Comparison of ENCODE assay signal across 25 cellular contexts in the genomic region with DNA sequence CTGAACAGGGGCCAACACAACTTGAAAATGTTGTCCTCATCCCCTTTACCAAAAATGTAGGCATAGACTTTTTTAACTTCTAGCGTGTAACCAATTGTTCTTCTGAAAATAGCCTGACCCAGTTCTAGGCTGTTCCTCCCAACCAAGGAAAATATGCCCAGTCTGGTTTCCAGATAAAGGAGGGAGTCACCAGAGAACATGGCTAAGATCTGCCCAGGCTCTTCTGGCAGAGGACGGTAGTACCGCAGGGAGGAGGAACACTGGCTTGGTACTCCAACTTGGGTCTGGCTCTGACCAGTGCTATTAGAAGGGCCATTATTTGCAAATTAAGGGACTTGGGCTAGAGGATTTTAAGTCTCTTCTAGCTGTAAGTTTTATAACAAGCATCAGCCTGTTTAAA.
DNase-seq lines count a peak whose midpoint lies in the region; ATAC-seq and TF ChIP-seq lines count a peak whose summit lies in the region.
"Had no signal": no experiment of that assay in that cellular context is flagged by ENCODE, and none has a peak within 500 bp of the region (broad histone marks: within the 10 kb centered on the region; RNA-seq: fewer than 3 reads in every experiment).

No MANE protein-coding gene starts in this region.

- no peaks in the 10 kb centered on the region for H3K27me3 Mint-ChIP-seq in stimulated activated memory B cell treated with anti-CD40 and anti-IgM and Interleukin-4, amounts not matched to agents 10 μg/mL and 1 μg/mL and 100 μg/mL, for 72 hours
- H3K27me3 Mint-ChIP-seq: naive thymus-derived CD8-positive, alpha-beta T cell; T-cell had no signal

- no peaks in the 10 kb centered on the region for H3K9me3 ChIP-seq in adrenal gland (replicated peaks in 1 of 3)
- no peaks in the 10 kb centered on the region for H3K9me3 ChIP-seq in heart left ventricle
- H3K9me3 ChIP-seq: BLaER1, Caco-2, SJSA1, upper lobe of left lung had no signal

- H3K4me3 Mint-ChIP-seq in stimulated activated memory B cell treated with anti-CD40 and anti-IgM and Interleukin-4, amounts not matched to agents 10 μg/mL and 1 μg/mL and 100 μg/mL, for 72 hours, result no peak overlapping the region
- H3K4me3 Mint-ChIP-seq: H9; naive thymus-derived CD8-positive, alpha-beta T cell; T-cell had no signal

- H3K36me3 Mint-ChIP-seq in stimulated activated memory B cell treated with anti-CD40 and anti-IgM and Interleukin-4, amounts not matched to agents 10 μg/mL and 1 μg/mL and 100 μg/mL, for 72 hours, result peaks cover 40% of the 10 kb centered on the region

- H3K36me3 ChIP-seq in adrenal gland (replicated peaks in 1 of 2) (peaks cover 0 to 68% of the 10 kb centered on the region in 2 donors), heart left ventricle (peaks cover 3 to 100% (median 83%) of the 10 kb centered on the region in 9 donors)
- H3K36me3 ChIP-seq: BLaER1 had no signal

- H3K27ac ChIP-seq in adrenal gland, result peak overlapping the region in 3 of 5 donors; percentile 17 to 38 (median 35)
- no peak overlapping the region for H3K27ac ChIP-seq in heart left ventricle
- H3K27ac ChIP-seq in substantia nigra (ENCODE audit: low read depth, low read length, poor library complexity, severe bottlenecking), result peak overlapping the region; percentile 19
- H3K27ac ChIP-seq: BLaER1, SJSA1, upper lobe of left lung had no signal

- H3K4me3 ChIP-seq in adrenal gland, result no peak overlapping the region
- H3K4me3 ChIP-seq in heart left ventricle, result no peak overlapping the region
- H3K4me3 ChIP-seq: BLaER1, SJSA1, upper lobe of left lung had no signal

- intact Hi-C loops in adrenal gland (cut with DNase I), result no loop called here
- intact Hi-C loops in heart left ventricle (cut with DNase I), result loop anchor here in 2 of 10 donors (5.0 to 10.0 kb wide), 2 partner anchors 62 to 129 kb away; a partner anchor contains a TSS

- peak; percentile 54 for DNase-seq in Ammon's horn (ENCODE audit: low spot score)
- peak in 1 of 7 donors; percentile 33 for DNase-seq in adrenal gland
- no peak for DNase-seq in heart left ventricle
- DNase-seq in substantia nigra (lab: John Stamatoyannopoulos, UW), result peak in 11 of 49 donors; percentile 3 to 46 (median 23)
- no peak for DNase-seq in NCI-H1694 treated with DMSO at 0.1 percent for 48 hours (lab: John Stamatoyannopoulos, UW)
- no peak for DNase-seq in SIG-M5 treated with dmso at 0.1 percent for 504 hours (lab: John Stamatoyannopoulos, UW; ENCODE audit: unreplicated experiment)
- DNase-seq: activated CD4-positive, CD25-positive, alpha-beta regulatory T cell treated with anti-CD3 and anti-CD28 coated beads, Interleukin-2, amount 50 U/mL, for 72 hours; activated CD8-positive, alpha-beta memory T cell treated with anti-CD3 and anti-CD28 coated beads for 24 hours; activated T-cell treated with anti-CD3 and anti-CD28 coated beads, Interleukin-2, amount 50 U/mL, for 1 hour; Caco-2; dermis blood vessel endothelial cell; H9; naive thymus-derived CD8-positive, alpha-beta T cell; NCI-H146; NCI-H510A treated with DMSO at 0.1 percent for 48 hours; NK-92 treated with Interleukin-12 subunit alpha and Interleukin-12 subunit beta, amount 100 ng/mL, for 24 hours; stimulated activated CD4-positive, alpha-beta T cell treated with anti-CD3 and anti-CD28 coated beads, Interleukin-4, amount 100 ng/mL, for 24 hours; stimulated activated naive CD4-positive, alpha-beta T cell treated with Interleukin-2 at 50 U/mL for 16 hours; T-cell; upper lobe of left lung had no signal

- peak; percentile 58 to 88 (median 81) for ATAC-seq in heart left ventricle
- no peak for ATAC-seq in stimulated activated memory B cell treated with anti-CD40 and anti-IgM and Interleukin-4, amounts not matched to agents 10 μg/mL and 1 μg/mL and 100 μg/mL, for 72 hours
- ATAC-seq in HG02759 (IDR thresholded peaks at IDR 0.05; ENCODE audit: unreplicated experiment), result no peak
- ATAC-seq: naive thymus-derived CD8-positive, alpha-beta T cell; Panc1; T-cell had no signal

- 49 to 81% (median 54%) methylated on average over 3 of the region's 3 CpGs for WGBS in adrenal gland, 4 donors
- 51 to 74% (median 63%) methylated on average over 3 of the region's 3 CpGs for WGBS in heart left ventricle, 4 donors

- TF ChIP-seq CTCF in adrenal gland (IDR thresholded peaks at IDR 0.05) (peak in 1 of 6 experiments; percentile 14), heart left ventricle (IDR thresholded peaks at IDR 0.05) (no peak)

- H3K27ac Mint-ChIP-seq in stimulated activated memory B cell treated with anti-CD40 and anti-IgM and Interleukin-4, amounts not matched to agents 10 μg/mL and 1 μg/mL and 100 μg/mL, for 72 hours, result no peak overlapping the region
- H3K27ac Mint-ChIP-seq: H9, T-cell had no signal

- H3K4me1 Mint-ChIP-seq in stimulated activated memory B cell treated with anti-CD40 and anti-IgM and Interleukin-4, amounts not matched to agents 10 μg/mL and 1 μg/mL and 100 μg/mL, for 72 hours, result no peaks in the 10 kb centered on the region
- H3K4me1 Mint-ChIP-seq: T-cell had no signal

- TF ChIP-seq POLR2A in adrenal gland (IDR thresholded peaks at IDR 0.05) (no peak), heart left ventricle (IDR thresholded peaks at IDR 0.05) (no peak)

- no peaks in the 10 kb centered on the region for H3K27me3 ChIP-seq in adrenal gland
- no peaks in the 10 kb centered on the region for H3K27me3 ChIP-seq in heart left ventricle
- H3K27me3 ChIP-seq: BLaER1, SJSA1, upper lobe of left lung had no signal

- no peaks in the 10 kb centered on the region for H3K9me3 Mint-ChIP-seq in stimulated activated memory B cell treated with anti-CD40 and anti-IgM and Interleukin-4, amounts not matched to agents 10 μg/mL and 1 μg/mL and 100 μg/mL, for 72 hours
- H3K9me3 Mint-ChIP-seq: H9; naive thymus-derived CD8-positive, alpha-beta T cell; T-cell had no signal

- H3K4me1 ChIP-seq in adrenal gland (replicated peaks in 1 of 2) (peaks cover 6 to 33% of the 10 kb centered on the region in 2 donors), heart left ventricle (peaks cover 0 to 23% (median 0%) of the 10 kb centered on the region in 12 donors)
- H3K4me1 ChIP-seq: BLaER1, Caco-2, SJSA1, upper lobe of left lung had no signal

Comparison
In these comparisons a context has a peak if more than half of its experiments do, and no peak if none do; other contexts are left out.
1. H3K27ac ChIP-seq: peak in adrenal gland (3 of 5) and substantia nigra (single experiment); none in heart left ventricle (0 of 12).
2. ATAC-seq: peak in heart left ventricle (4 of 4); none in stimulated activated memory B cell treated with anti-CD40 and anti-IgM and Interleukin-4, amounts not matched to agents 10 μg/mL and 1 μg/mL and 100 μg/mL, for 72 hours (single experiment) and HG02759 (single experiment).